Comparison of ENCODE assay signal across 31 cellular contexts in genomic region chrX:3738489-3738888, GRCh38. TPM values are rescaled to one million over a fixed set of nuclear protein-coding genes. Genes with fewer than 3 reads are reported as not detected.
DNase-seq lines count a peak whose midpoint lies in the region; ATAC-seq and TF ChIP-seq lines count a peak whose summit lies in the region.
"Had no signal": no experiment of that assay in that cellular context is flagged by ENCODE, and none has a peak within 500 bp of the region (broad histone marks: within the 10 kb centered on the region; RNA-seq: fewer than 3 reads in every experiment).

No MANE protein-coding gene starts in this region.

- H3K9me3 Mint-ChIP-seq in T-cell: peaks cover 4 to 6% (median 6%) of the 10 kb centered on the region in 3 donors
- H3K9me3 Mint-ChIP-seq in activated T-helper 1 cell treated with anti-CD3 and anti-CD28 coated beads, Interleukin-12 subunit alpha, Interleukin-12 subunit beta, Interleukin-2, Interleukin-4 antibody, amounts not matched to agents 30 ng/mL and 10 ng/mL and 1 ng/mL, durations not matched to agents 14 hours and 24 hours and 36 hours: peaks cover 10% of the 10 kb centered on the region
- peaks cover 0 to 10% (median 0%) of the 10 kb centered on the region in 11 donors for H3K9me3 Mint-ChIP-seq in naive thymus-derived CD4-positive, alpha-beta T cell
- H3K9me3 Mint-ChIP-seq in immature natural killer cell: no peaks in the 10 kb centered on the region
- H3K9me3 Mint-ChIP-seq: activated naive CD4-positive, alpha-beta T cell treated with anti-CD3 and anti-CD28 coated beads, Interleukin-2, amount 50 U/mL, for 24 hours had no signal

- CTCF ChIA-PET in T-cell (lab: Charles Lee): interaction anchor here in 1 of 2 donors (0.7 kb wide), 1 partner anchor 48 kb away, joined by 6 read pairs; no protein-coding TSS in a partner anchor
- CTCF ChIA-PET in naive thymus-derived CD4-positive, alpha-beta T cell (lab: Charles Lee): no interaction called here

- H3K27me3 Mint-ChIP-seq in T-cell (peaks cover 0 to 5% of the 10 kb centered on the region in 2 donors), immature natural killer cell (ENCODE audit: low read depth in 3 of 3) (peaks cover 3% of the 10 kb centered on the region in 3 donors)
- no peaks in the 10 kb centered on the region for H3K27me3 Mint-ChIP-seq in activated T-helper 1 cell treated with anti-CD3 and anti-CD28 coated beads, Interleukin-12 subunit alpha, Interleukin-12 subunit beta, Interleukin-2, Interleukin-4 antibody, amounts not matched to agents 30 ng/mL and 10 ng/mL and 1 ng/mL, durations not matched to agents 14 hours and 24 hours and 36 hours (ENCODE audit: insufficient read depth)
- no peaks in the 10 kb centered on the region for H3K27me3 Mint-ChIP-seq in naive thymus-derived CD4-positive, alpha-beta T cell
- H3K27me3 Mint-ChIP-seq: activated CD4-positive, alpha-beta T cell treated with anti-CD3 and anti-CD28 coated beads, Interleukin-2, amount 10 ng/mL, durations not matched to agents 7 days and 5 days; activated naive CD4-positive, alpha-beta T cell treated with anti-CD3 and anti-CD28 coated beads, Interleukin-2, amount 50 U/mL, for 24 hours had no signal

- POLR2A ChIA-PET in T-cell (lab: Charles Lee): interaction anchor here in 1 of 2 donors (0.6 to 1.0 kb wide), 2 partner anchors 12 to 29 kb away, joined by 3 read pairs; no protein-coding TSS in a partner anchor
- POLR2A ChIA-PET in naive thymus-derived CD4-positive, alpha-beta T cell (lab: Charles Lee): interaction anchor here (1.4 kb wide), 1 partner anchor 24 kb away, joined by 3 read pairs; no protein-coding TSS in a partner anchor

- intact Hi-C loops in activated T-helper 1 cell treated with anti-CD3 and anti-CD28 coated beads, Interleukin-12 subunit alpha, Interleukin-12 subunit beta, Interleukin-2, Interleukin-4 antibody, amounts not matched to agents 30 ng/mL and 10 ng/mL and 1 ng/mL, durations not matched to agents 14 hours and 24 hours and 36 hours (cut with micrococcal nuclease): loop anchor here (1.0 to 5.0 kb wide), 3 partner anchors 26 to 73 kb away; partner anchors contain the start of gene PRKX
- intact Hi-C loops in naive thymus-derived CD4-positive, alpha-beta T cell (cut with micrococcal nuclease): no loop called here
- intact Hi-C loops in adrenal gland (cut with DNase I): no loop called here

- ATAC-seq in T-cell (replicated peaks in 1 of 4): no peak
- peak; percentile 41 for ATAC-seq in naive thymus-derived CD4-positive, alpha-beta T cell
- ATAC-seq: HCT116, left cardiac atrium, Panc1 had no signal

- no peaks in the 10 kb centered on the region for H3K9me3 ChIP-seq in naive thymus-derived CD4-positive, alpha-beta T cell (ENCODE audit: control insufficient read depth in 2 of 3, low read length in 3 of 3)
- no peaks in the 10 kb centered on the region for H3K9me3 ChIP-seq in adrenal gland (replicated peaks in 1 of 3)
- H3K9me3 ChIP-seq: Caco-2, sigmoid colon, transverse colon had no signal

- TF ChIP-seq POLR2A in adrenal gland (IDR thresholded peaks at IDR 0.05): no peak

- no peak for TF ChIP-seq CTCF in adrenal gland (IDR thresholded peaks at IDR 0.05)

- no peak overlapping the region for H3K4me3 ChIP-seq in naive thymus-derived CD4-positive, alpha-beta T cell (ENCODE audit: low read length)
- H3K4me3 ChIP-seq in adrenal gland: no peak overlapping the region
- H3K4me3 ChIP-seq: BLaER1 treated with 17β-estradiol and CSF1 and Interleukin-3, amounts not matched to agents 10 nM and 100 nM; coronary artery; lung; sigmoid colon; transverse colon had no signal

- H3K27ac ChIP-seq in naive thymus-derived CD4-positive, alpha-beta T cell (ENCODE audit: low read depth, low read length): no peak overlapping the region
- no peak overlapping the region for H3K27ac ChIP-seq in adrenal gland
- H3K27ac ChIP-seq: BLaER1 treated with 17β-estradiol and CSF1 and Interleukin-3, amounts not matched to agents 10 nM and 100 nM; coronary artery; epithelial cell of prostate; sigmoid colon; transverse colon had no signal

- no peaks in the 10 kb centered on the region for H3K36me3 ChIP-seq in naive thymus-derived CD4-positive, alpha-beta T cell (ENCODE audit: control insufficient read depth in 2 of 3, insufficient read depth in 3 of 3, low read length in 3 of 3)
- H3K36me3 ChIP-seq in adrenal gland (replicated peaks in 1 of 2): no peaks in the 10 kb centered on the region
- H3K36me3 ChIP-seq: BLaER1 treated with 17β-estradiol and CSF1 and Interleukin-3, amounts not matched to agents 10 nM and 100 nM; sigmoid colon; transverse colon had no signal

- H3K4me1 ChIP-seq in naive thymus-derived CD4-positive, alpha-beta T cell (ENCODE audit: control insufficient read depth in 2 of 2, insufficient read depth in 2 of 2, low read length in 2 of 2): peaks cover 5 to 7% of the 10 kb centered on the region in 2 donors
- no peaks in the 10 kb centered on the region for H3K4me1 ChIP-seq in adrenal gland (replicated peaks in 1 of 2)
- H3K4me1 ChIP-seq: Caco-2, sigmoid colon, transverse colon had no signal

- DNase-seq in GDM1 (lab: John Stamatoyannopoulos, UW): peak; percentile 11
- DNase-seq in T-cell: no peak
- no peak for DNase-seq in activated T-helper 1 cell treated with anti-CD3 and anti-CD28 coated beads, Interleukin-12 subunit alpha, Interleukin-12 subunit beta, Interleukin-2, Interleukin-4 antibody, amounts not matched to agents 30 ng/mL and 10 ng/mL and 1 ng/mL, durations not matched to agents 14 hours and 24 hours and 36 hours (ENCODE audit: low spot score)
- no peak for DNase-seq in naive thymus-derived CD4-positive, alpha-beta T cell
- no peak for DNase-seq in immature natural killer cell
- DNase-seq in OCI-M2 (lab: John Stamatoyannopoulos, UW; ENCODE audit: unreplicated experiment): no peak
- DNase-seq in adrenal gland: no peak
- DNase-seq: activated CD4-positive, alpha-beta T cell treated with anti-CD3 and anti-CD28 coated beads, Interleukin-2, amount 10 ng/mL, durations not matched to agents 7 days and 5 days; Caco-2; effector memory CD4-positive, alpha-beta T cell; hypothalamus; Karpas-422; left cardiac atrium; NCI-H1436; NCI-H2081 treated with DMSO at 0.1 percent for 48 hours; NCI-H226; NCI-H69; SHP77; sigmoid colon; stimulated activated CD4-positive, alpha-beta T cell treated with anti-CD3 and anti-CD28 coated beads, Interleukin-12 subunit alpha, Interleukin-12 subunit beta, amount 100 ng/mL, for 4 hours; stimulated activated CD4-positive, alpha-beta T cell treated with anti-CD3 and anti-CD28 coated beads, Interleukin-2, amount 100 ng/mL, for 48 hours; T-helper 9 cell; transverse colon had no signal

- H3K36me3 Mint-ChIP-seq in T-cell (no peaks in the 10 kb centered on the region), immature natural killer cell (peaks cover 0 to 10% (median 0%) of the 10 kb centered on the region in 3 donors)
- H3K36me3 Mint-ChIP-seq in activated T-helper 1 cell treated with anti-CD3 and anti-CD28 coated beads, Interleukin-12 subunit alpha, Interleukin-12 subunit beta, Interleukin-2, Interleukin-4 antibody, amounts not matched to agents 30 ng/mL and 10 ng/mL and 1 ng/mL, durations not matched to agents 14 hours and 24 hours and 36 hours (ENCODE audit: low read depth): peaks cover 9% of the 10 kb centered on the region
- peaks cover 0 to 11% (median 0%) of the 10 kb centered on the region in 5 donors for H3K36me3 Mint-ChIP-seq in naive thymus-derived CD4-positive, alpha-beta T cell
- H3K36me3 Mint-ChIP-seq: activated naive CD4-positive, alpha-beta T cell treated with anti-CD3 and anti-CD28 coated beads, Interleukin-2, amount 50 U/mL, for 24 hours had no signal

- H3K27me3 ChIP-seq in naive thymus-derived CD4-positive, alpha-beta T cell (ENCODE audit: control insufficient read depth in 2 of 2, insufficient read depth in 2 of 2, low read length in 2 of 2): no peaks in the 10 kb centered on the region
- no peaks in the 10 kb centered on the region for H3K27me3 ChIP-seq in adrenal gland
- H3K27me3 ChIP-seq: BLaER1 treated with 17β-estradiol and CSF1 and Interleukin-3, amounts not matched to agents 10 nM and 100 nM; sigmoid colon; transverse colon had no signal

- H3K27ac Mint-ChIP-seq in T-cell: peak overlapping the region; percentile 66 to 81
- peak overlapping the region; percentile 95 for H3K27ac Mint-ChIP-seq in activated T-helper 1 cell treated with anti-CD3 and anti-CD28 coated beads, Interleukin-12 subunit alpha, Interleukin-12 subunit beta, Interleukin-2, Interleukin-4 antibody, amounts not matched to agents 30 ng/mL and 10 ng/mL and 1 ng/mL, durations not matched to agents 14 hours and 24 hours and 36 hours
- H3K27ac Mint-ChIP-seq in naive thymus-derived CD4-positive, alpha-beta T cell: peak overlapping the region in 3 of 9 donors; percentile 23 to 83 (median 43)
- H3K27ac Mint-ChIP-seq in immature natural killer cell: peak overlapping the region in 3 of 6 donors; percentile 28 to 49 (median 43)
- H3K27ac Mint-ChIP-seq: activated CD4-positive, alpha-beta T cell treated with anti-CD3 and anti-CD28 coated beads, Interleukin-2, amount 10 ng/mL, durations not matched to agents 7 days and 5 days; activated naive CD4-positive, alpha-beta T cell treated with anti-CD3 and anti-CD28 coated beads, Interleukin-2, amount 50 U/mL, for 24 hours; nephron had no signal

- H3K4me3 Mint-ChIP-seq in T-cell (no peak overlapping the region), immature natural killer cell (no peak overlapping the region)
- no peak overlapping the region for H3K4me3 Mint-ChIP-seq in activated T-helper 1 cell treated with anti-CD3 and anti-CD28 coated beads, Interleukin-12 subunit alpha, Interleukin-12 subunit beta, Interleukin-2, Interleukin-4 antibody, amounts not matched to agents 30 ng/mL and 10 ng/mL and 1 ng/mL, durations not matched to agents 14 hours and 24 hours and 36 hours
- peak overlapping the region in 1 of 10 donors; percentile 20 for H3K4me3 Mint-ChIP-seq in naive thymus-derived CD4-positive, alpha-beta T cell
- H3K4me3 Mint-ChIP-seq: activated CD4-positive, alpha-beta T cell treated with anti-CD3 and anti-CD28 coated beads, Interleukin-2, amount 10 ng/mL, durations not matched to agents 7 days and 5 days; activated naive CD4-positive, alpha-beta T cell treated with anti-CD3 and anti-CD28 coated beads, Interleukin-2, amount 50 U/mL, for 24 hours; nephron had no signal

- H3K4me1 Mint-ChIP-seq in T-cell (peaks cover 7 to 28% (median 16%) of the 10 kb centered on the region in 3 donors), immature natural killer cell (peaks cover 26 to 53% of the 10 kb centered on the region in 2 donors)
- H3K4me1 Mint-ChIP-seq in activated T-helper 1 cell treated with anti-CD3 and anti-CD28 coated beads, Interleukin-12 subunit alpha, Interleukin-12 subunit beta, Interleukin-2, Interleukin-4 antibody, amounts not matched to agents 30 ng/mL and 10 ng/mL and 1 ng/mL, durations not matched to agents 14 hours and 24 hours and 36 hours (ENCODE audit: low read depth): peaks cover 25% of the 10 kb centered on the region
- H3K4me1 Mint-ChIP-seq in naive thymus-derived CD4-positive, alpha-beta T cell: peaks cover 1 to 33% (median 13%) of the 10 kb centered on the region in 7 donors
- H3K4me1 Mint-ChIP-seq: nephron had no signal

RNA-seq across cellular contexts. Expression of gene PRKX, which starts 25.0 kb away (rescaled TPM):
- 10 to 100 TPM; 55.9 to 83.2 (median 63.2) TPM for total RNA-seq in T-cell
- 72.2 and 80.9 TPM in 2 replicates for total RNA-seq in activated T-helper 1 cell treated with anti-CD3 and anti-CD28 coated beads, Interleukin-12 subunit alpha, Interleukin-12 subunit beta, Interleukin-2, Interleukin-4 antibody, amounts not matched to agents 30 ng/mL and 10 ng/mL and 1 ng/mL, durations not matched to agents 14 hours and 24 hours and 36 hours
- 100 to 1,000 TPM in 1 of 5 experiments, 10 to 100 TPM in 4; 43.9 to 118 (median 55.2) TPM for total RNA-seq in naive thymus-derived CD4-positive, alpha-beta T cell
- 10 to 100 TPM; 40.5 to 56.9 TPM for polyA plus RNA-seq in naive thymus-derived CD4-positive, alpha-beta T cell
- polyA plus RNA-seq in immature natural killer cell: 100 to 1,000 TPM in 1 of 3 donors, 10 to 100 TPM in 2; 65.3 to 117 (median 65.9) TPM
- 1 to 10 TPM; 1.3 to 6.8 (median 5.4) TPM for total RNA-seq in adrenal gland
- 1 to 10 TPM; 1.8 to 2.2 (median 2.0) TPM for polyA plus RNA-seq in adrenal gland
